Comparison of ENCODE assay signal across 7 cellular contexts in the genomic region with DNA sequence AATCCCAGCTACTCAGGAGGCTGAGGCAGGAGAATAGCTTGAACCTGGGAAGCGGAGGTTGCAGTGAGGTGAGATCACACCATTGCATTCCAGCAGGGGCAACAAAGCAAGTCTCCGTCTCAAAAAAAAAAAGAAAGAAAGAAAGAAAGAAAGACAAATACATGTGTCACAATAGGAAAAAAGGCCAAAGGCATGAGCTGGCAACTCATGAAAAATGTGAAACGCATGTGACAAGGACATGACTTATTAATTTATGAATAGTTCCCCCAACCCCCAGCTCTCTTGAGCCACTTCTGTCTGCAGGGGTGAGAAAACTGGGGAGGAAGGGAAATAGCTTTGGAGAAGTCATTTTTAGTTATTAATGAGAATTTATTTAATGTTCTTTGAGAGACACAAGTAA.
"Had no signal": no experiment of that assay in that cellular context is flagged by ENCODE, and none has a peak within 500 bp of the region (broad histone marks: within the 10 kb centered on the region; RNA-seq: fewer than 3 reads in every experiment).

No MANE protein-coding gene starts in this region.

- H3K4me3 Mint-ChIP-seq: HFFc6 had no signal

- H3K27ac Mint-ChIP-seq: HFFc6 had no signal

- DNase-seq: GM23248, GOT3, HFFc6, IMR-90 had no signal

- H3K27ac ChIP-seq: GM23248 had no signal

- H3K4me3 ChIP-seq: GM23248, HAP-1, K562 had no signal

- H3K9ac ChIP-seq: GM23248 had no signal

- H2AFZ ChIP-seq: GM23248 had no signal

- H3K4me1 ChIP-seq: HAP-1 had no signal

- H3K36me3 ChIP-seq: HAP-1 had no signal

- H3K9me3 ChIP-seq: HAP-1 had no signal

- ATAC-seq: HCT116, K562 had no signal
